ENCODE assay signal across 21 cellular contexts in genomic region chr5:76314643-76315042, GRCh38.
"Had no signal": no experiment of that assay in that cellular context is flagged by ENCODE, and none has a peak within 500 bp of the region (broad histone marks: within the 10 kb centered on the region; RNA-seq: fewer than 3 reads in every experiment).

No MANE protein-coding gene starts in this region.

- H3K9me3 ChIP-seq: SJCRH30 had no signal

- H3K4me1 ChIP-seq: SJCRH30 had no signal

- H3K4me3 ChIP-seq: SJCRH30 had no signal

- ATAC-seq: SK-N-SH treated with all-trans-retinoic acid at 6 μM for 48 hours had no signal

- FAIRE-seq: HTR-8/SVneo, RCC 7860 had no signal

- H3K27ac ChIP-seq: HL-60, SJCRH30 had no signal

- H3K36me3 ChIP-seq: SJCRH30 had no signal

- H3K27me3 ChIP-seq: SJCRH30 had no signal

- DNase-seq: KBM-7, MM.1S, NCI-H1092 treated with DMSO at 0.1 percent for 48 hours, NCI-H1436, NCI-H187, NCI-H2029, NCI-H2081 treated with DMSO at 0.1 percent for 48 hours, NCI-H2171, NCI-H226, NCI-H446, NCI-H510A, NCI-H524 treated with DMSO at 0.1 percent for 48 hours, NCI-H69, NCI-H774, RPMI8226, SHP77 treated with DMSO at 0.1 percent for 48 hours, SJCRH30 had no signal
